Comparison of ENCODE assay signal across 17 cellular contexts in the genomic region with DNA sequence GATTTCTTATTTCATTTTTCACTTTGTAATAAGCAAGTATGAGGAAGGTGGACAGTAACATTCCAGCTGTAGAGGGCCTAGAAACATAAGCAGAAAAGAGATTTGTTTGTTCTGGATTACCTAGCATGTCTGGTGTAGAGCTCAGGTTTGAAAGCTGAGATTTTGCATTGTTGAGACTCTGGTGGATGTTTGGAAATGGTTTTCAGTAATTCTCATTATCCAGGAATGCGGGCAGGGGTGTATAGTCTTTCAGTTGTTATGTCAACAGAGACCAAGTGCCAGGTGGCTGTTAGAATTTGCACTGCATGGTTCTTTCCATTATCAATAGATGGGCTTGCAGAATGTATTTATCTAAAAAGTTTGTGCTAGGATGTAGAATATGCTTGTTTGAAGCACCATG.
A peak's percentile ranks its signal among the peaks of the same experiment; 100 is the strongest.
DNase-seq lines count a peak whose midpoint lies in the region; ATAC-seq and TF ChIP-seq lines count a peak whose summit lies in the region.
"Had no signal": no experiment of that assay in that cellular context is flagged by ENCODE, and none has a peak within 500 bp of the region (broad histone marks: within the 10 kb centered on the region; RNA-seq: fewer than 3 reads in every experiment).

No MANE protein-coding gene starts in this region.

- peaks cover 2% of the 10 kb centered on the region for H3K4me1 ChIP-seq in RWPE2 (ENCODE audit: insufficient read depth, poor library complexity, severe bottlenecking)

- POLR2A ChIA-PET in RWPE1 (lab: Yijun Ruan, JAX; ENCODE audit: low non-redundant PET), result no interaction called here

- CTCF ChIA-PET in RWPE1 (lab: Yijun Ruan, JAX), result interaction anchor here (0.6 to 0.7 kb wide), 2 partner anchors 98 to 1901 kb away, joined by 3 to 4 read pairs; no protein-coding TSS in a partner anchor

- peak; percentile 8 for DNase-seq in COLO668 (lab: John Stamatoyannopoulos, UW; ENCODE audit: unreplicated experiment)
- DNase-seq in RWPE2 (ENCODE audit: low spot score), result no peak
- DNase-seq in iris pigment epithelial cell (ENCODE audit: low read depth), result peak; percentile 9
- no peak for DNase-seq in RWPE1 (ENCODE audit: low spot score)
- DNase-seq: ACHN; CD4-positive, alpha-beta T cell; GOT3; KBM-7; NCI-H1048; NCI-H1694; NCI-H2227 treated with DMSO at 0.1 percent for 48 hours; NCI-H524 treated with DMSO at 0.1 percent for 48 hours; Right ventricle myocardium superior had no signal

- H3K27me3 ChIP-seq in RWPE2 (ENCODE audit: insufficient read depth, poor library complexity, severe bottlenecking), result no peaks in the 10 kb centered on the region

- peak; percentile 68 for ATAC-seq in RWPE2 (ENCODE audit: low read depth)
- no peak for ATAC-seq in GM19035 (IDR thresholded peaks at IDR 0.05; ENCODE audit: unreplicated experiment)
- ATAC-seq in GM21390 (IDR thresholded peaks at IDR 0.05; ENCODE audit: unreplicated experiment), result no peak
- ATAC-seq: SK-N-SH treated with all-trans-retinoic acid at 6 μM for 48 hours had no signal

- no peak for TF ChIP-seq RAD21 in Ishikawa (IDR thresholded peaks at IDR 0.05; ENCODE audit: low read depth)

- H3K4me3 ChIP-seq in RWPE2 (ENCODE audit: severe bottlenecking), result no peak overlapping the region

- TF ChIP-seq CTCF in RWPE2 (IDR thresholded peaks at IDR 0.05; ENCODE audit: poor library complexity, severe bottlenecking) (no peak), RWPE1 (conservative IDR thresholded peaks at IDR 0.05; ENCODE audit: low read depth) (no peak)

- no peaks in the 10 kb centered on the region for H3K36me3 ChIP-seq in RWPE2 (ENCODE audit: low read depth)

- no peaks in the 10 kb centered on the region for H3K9me3 ChIP-seq in RWPE2 (ENCODE audit: severe bottlenecking)

- no peak for TF ChIP-seq EP300 in Ishikawa (IDR thresholded peaks at IDR 0.05; ENCODE audit: borderline replicate concordance)

- H3K27ac ChIP-seq in RWPE2 (ENCODE audit: poor library complexity, severe bottlenecking), result no peak overlapping the region
- no peak overlapping the region for H3K27ac ChIP-seq in RWPE1

TF ChIP-seq in Ishikawa, 13 proteins besides CTCF, POLR2A, EP300 and RAD21:
- TF ChIP-seq FOXM1 (IDR thresholded peaks at IDR 0.05; ENCODE audit: borderline replicate concordance, low read depth), result no peak
- 0 out of 2 replicates have a peak, but pooled peaks have one; percentile 51 for TF ChIP-seq TEAD4 (IDR thresholded peaks at IDR 0.05)

Comparison
In these comparisons a context has a peak if more than half of its experiments do, and no peak if none do; other contexts are left out.
1. DNase-seq: peak in COLO668 (single experiment) and iris pigment epithelial cell (single experiment); none in RWPE2 (single experiment) and RWPE1 (single experiment).